ENCODE assay signal across 9 cellular contexts in the genomic region with DNA sequence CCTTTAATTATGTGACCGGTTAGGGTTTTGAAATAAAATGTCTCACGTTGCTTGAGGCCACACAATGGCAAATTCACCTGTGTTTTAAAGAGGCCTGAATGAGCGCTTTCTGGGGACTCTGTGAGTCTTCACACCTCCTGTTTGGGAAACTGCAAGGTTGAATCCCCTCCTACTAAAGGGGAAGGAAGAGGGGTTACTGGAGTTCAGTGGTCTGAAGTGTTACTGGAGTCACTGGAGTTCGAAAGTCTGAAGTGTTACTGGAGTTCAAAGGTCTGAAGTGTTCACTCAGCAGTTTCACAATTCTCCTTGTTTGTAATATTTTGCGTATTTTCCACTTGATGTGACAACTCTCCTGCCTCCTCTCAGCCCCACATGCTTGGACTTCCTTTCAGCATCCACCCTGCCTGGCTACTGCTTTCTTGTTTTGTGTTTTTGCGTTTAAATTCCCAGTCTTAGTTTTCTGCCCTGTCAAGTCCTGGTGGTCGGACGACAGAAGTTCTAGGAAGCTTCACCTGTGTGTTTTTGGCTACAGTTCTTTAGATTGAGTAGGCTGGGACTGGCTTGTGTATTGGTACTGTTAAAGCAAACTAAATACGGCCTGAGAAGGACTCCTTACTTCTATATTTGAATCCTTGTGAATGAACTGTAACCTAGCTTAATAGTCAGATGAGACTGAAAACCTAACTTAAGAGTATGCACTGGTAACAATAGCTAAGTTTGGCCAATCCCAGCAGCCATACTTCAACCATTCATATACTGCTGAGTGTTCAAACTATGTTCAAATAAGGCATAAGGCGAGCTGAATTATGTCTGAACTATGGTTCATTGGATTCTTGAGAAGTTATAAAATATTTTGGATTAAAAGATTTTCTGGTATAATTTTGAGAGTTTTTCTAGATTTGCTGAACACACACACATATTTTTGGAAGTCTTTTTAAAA. TPM values are rescaled to one million over a fixed set of nuclear protein-coding genes. Genes with fewer than 3 reads are reported as not detected.
DNase-seq lines count a peak whose midpoint lies in the region; ATAC-seq and TF ChIP-seq lines count a peak whose summit lies in the region.
"Had no signal": no experiment of that assay in that cellular context is flagged by ENCODE, and none has a peak within 500 bp of the region (broad histone marks: within the 10 kb centered on the region; RNA-seq: fewer than 3 reads in every experiment).

No MANE protein-coding gene starts in this region.

- H3K27me3 Mint-ChIP-seq in memory B cell = peaks cover 5% of the 10 kb centered on the region

- no peak for TF ChIP-seq POLR2A in uterus (IDR thresholded peaks at IDR 0.05)

- peaks cover 0 to 32% (median 17%) of the 10 kb centered on the region in 9 donors for H3K4me1 ChIP-seq in heart right ventricle
- no peaks in the 10 kb centered on the region for H3K4me1 ChIP-seq in uterus

- peaks cover 14% of the 10 kb centered on the region for H3K4me1 Mint-ChIP-seq in memory B cell

- H3K4me3 ChIP-seq in heart right ventricle = peak overlapping the region in 8 of 10 donors; percentile 74 to 93 (median 82)
- peak overlapping the region; percentile 81 for H3K4me3 ChIP-seq in brain microvascular endothelial cell (ENCODE audit: low read depth, low read length)
- H3K4me3 ChIP-seq in uterus = peak overlapping the region; percentile 60 to 73

- no peaks in the 10 kb centered on the region for H3K9me3 Mint-ChIP-seq in memory B cell
- H3K9me3 Mint-ChIP-seq: effector memory CD8-positive, alpha-beta T cell had no signal

- no peak overlapping the region for H3K27ac Mint-ChIP-seq in memory B cell
- H3K27ac Mint-ChIP-seq: effector memory CD8-positive, alpha-beta T cell had no signal

- H3K36me3 Mint-ChIP-seq in memory B cell = no peaks in the 10 kb centered on the region

- H3K27me3 ChIP-seq in heart right ventricle = peaks cover 0 to 5% (median 0%) of the 10 kb centered on the region in 7 donors
- no peaks in the 10 kb centered on the region for H3K27me3 ChIP-seq in brain microvascular endothelial cell (replicated peaks)
- H3K27me3 ChIP-seq in uterus = no peaks in the 10 kb centered on the region

- H3K9me3 ChIP-seq in heart right ventricle = no peaks in the 10 kb centered on the region
- no peaks in the 10 kb centered on the region for H3K9me3 ChIP-seq in uterus

- DNase-seq in heart right ventricle (no peak), left cardiac atrium (no peak), brain microvascular endothelial cell (no peak), memory B cell (ENCODE audit: low spot score in 2 of 2) (no peak), uterus (no peak), NCI-H1092 treated with DMSO at 0.1 percent for 48 hours (lab: John Stamatoyannopoulos, UW) (no peak)
- no peak for DNase-seq in activated CD4-positive, CD25-positive, alpha-beta regulatory T cell treated with anti-CD3 and anti-CD28 coated beads, Interleukin-2, amount 50 U/mL, for 72 hours
- DNase-seq: effector memory CD8-positive, alpha-beta T cell had no signal

- ATAC-seq in heart right ventricle (no peak), left cardiac atrium (no peak), memory B cell (ENCODE audit: low read depth) (no peak), HG03135 (IDR thresholded peaks at IDR 0.05; ENCODE audit: unreplicated experiment) (no peak)
- ATAC-seq: effector memory CD8-positive, alpha-beta T cell had no signal

- peak overlapping the region in 4 of 10 donors; percentile 93 to 94 (median 94) for H3K27ac ChIP-seq in heart right ventricle
- no peak overlapping the region for H3K27ac ChIP-seq in brain microvascular endothelial cell
- peak overlapping the region; percentile 94 to 98 for H3K27ac ChIP-seq in uterus

- no peaks in the 10 kb centered on the region for H3K36me3 ChIP-seq in heart right ventricle
- H3K36me3 ChIP-seq in brain microvascular endothelial cell (replicated peaks) = no peaks in the 10 kb centered on the region
- H3K36me3 ChIP-seq in uterus = no peaks in the 10 kb centered on the region

- WGBS in heart right ventricle, 2 donors = 74 to 75% methylated on average over 10 of the region's 10 CpGs

- in situ Hi-C loops in brain microvascular endothelial cell (cut with HindIII; ENCODE audit: low pct_ligation_motif_present, low sequenced_read_pairs) = no loop called here

- TF ChIP-seq CTCF in heart right ventricle (IDR thresholded peaks at IDR 0.05) = no peak
- TF ChIP-seq CTCF in brain microvascular endothelial cell (IDR thresholded peaks at IDR 0.05; ENCODE audit: low read depth, low read length, missing control alignments) = no peak
- no peak for TF ChIP-seq CTCF in uterus (IDR thresholded peaks at IDR 0.05)

- intact Hi-C loops in heart right ventricle (cut with DNase I) (no loop called here), left cardiac atrium (cut with DNase I) (no loop called here), uterus (cut with DNase I; ENCODE audit: low total_unique reads) (no loop called here)

- H3K4me3 Mint-ChIP-seq in memory B cell = peak overlapping the region; percentile 89
- H3K4me3 Mint-ChIP-seq: effector memory CD8-positive, alpha-beta T cell had no signal

RNA-seq across cellular contexts. Expression of a gene that starts 2.0 kb away (rescaled TPM):
- total RNA-seq in heart right ventricle = 1 to 10 TPM; 2.5 to 6.7 (median 3.3) TPM
- polyA plus RNA-seq in heart right ventricle = 1 to 10 TPM; 4.6 to 5.4 TPM
- total RNA-seq in left cardiac atrium = 1 to 10 TPM; 4.7 to 6.0 TPM
- total RNA-seq in uterus = 10 to 100 TPM in 2 of 4 donors, 1 to 10 TPM in 2; 4.1 to 18.7 (median 13.3) TPM

RNA-seq across cellular contexts. Expression of a gene that starts 11.5 kb away (rescaled TPM):
- not detected for total RNA-seq in heart right ventricle
- under 1 TPM in 1 of 2 donors, not detected in 1; 0.16 TPM for polyA plus RNA-seq in heart right ventricle
- under 1 TPM in 1 of 2 donors, not detected in 1; 0.21 TPM for total RNA-seq in left cardiac atrium
- total RNA-seq in uterus = under 1 TPM in 1 of 4 donors, not detected in 3; 0.76 TPM
